2 cellular contexts compared by ENCODE assay signal in the genomic region with DNA sequence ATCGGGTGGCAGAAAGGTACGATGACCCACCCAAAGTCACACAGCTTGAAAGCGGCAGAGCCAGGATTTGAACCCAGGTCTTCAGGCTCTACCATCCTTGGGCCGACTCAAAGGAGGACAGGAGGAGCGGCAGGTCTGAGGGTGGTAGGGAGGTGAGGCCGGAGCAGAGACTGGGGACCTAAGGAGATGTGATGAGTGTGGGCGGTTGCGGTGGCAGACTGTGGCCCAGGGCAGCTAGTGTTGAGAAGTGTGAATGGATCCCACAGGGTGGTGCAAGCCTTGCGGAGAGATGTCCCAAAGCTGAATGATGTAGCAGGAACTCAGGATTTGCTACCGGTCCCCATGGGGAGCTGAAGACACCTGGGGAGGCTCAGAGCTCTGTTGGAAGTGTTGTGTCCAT.
TF ChIP-seq lines count a peak whose summit lies in the region.

No MANE protein-coding gene starts in this region.

TF ChIP-seq in WTC11, 78 proteins besides CTCF, POLR2A, EP300 and RAD21 (continued from another document):
- TF ChIP-seq NFATC4 (CRISPR knock-in tag; IDR thresholded peaks at IDR 0.05): no peak
- TF ChIP-seq JUN (CRISPR knock-in tag; IDR thresholded peaks at IDR 0.05): no peak
- no peak for TF ChIP-seq MXD4 (CRISPR knock-in tag; IDR thresholded peaks at IDR 0.05; ENCODE audit: borderline replicate concordance)
- TF ChIP-seq SOX15 (CRISPR knock-in tag; IDR thresholded peaks at IDR 0.05): no peak
- TF ChIP-seq, protein P1, sequence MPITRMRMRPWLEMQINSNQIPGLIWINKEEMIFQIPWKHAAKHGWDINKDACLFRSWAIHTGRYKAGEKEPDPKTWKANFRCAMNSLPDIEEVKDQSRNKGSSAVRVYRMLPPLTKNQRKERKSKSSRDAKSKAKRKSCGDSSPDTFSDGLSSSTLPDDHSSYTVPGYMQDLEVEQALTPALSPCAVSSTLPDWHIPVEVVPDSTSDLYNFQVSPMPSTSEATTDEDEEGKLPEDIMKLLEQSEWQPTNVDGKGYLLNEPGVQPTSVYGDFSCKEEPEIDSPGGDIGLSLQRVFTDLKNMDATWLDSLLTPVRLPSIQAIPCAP (CRISPR knock-in tag; IDR thresholded peaks at IDR 0.05): no peak
- no peak for TF ChIP-seq SMAD3 (CRISPR knock-in tag; IDR thresholded peaks at IDR 0.05; ENCODE audit: borderline replicate concordance)
- TF ChIP-seq ZNF317 (CRISPR knock-in tag; IDR thresholded peaks at IDR 0.05; ENCODE audit: borderline replicate concordance, low read depth): no peak
- TF ChIP-seq, protein P2, sequence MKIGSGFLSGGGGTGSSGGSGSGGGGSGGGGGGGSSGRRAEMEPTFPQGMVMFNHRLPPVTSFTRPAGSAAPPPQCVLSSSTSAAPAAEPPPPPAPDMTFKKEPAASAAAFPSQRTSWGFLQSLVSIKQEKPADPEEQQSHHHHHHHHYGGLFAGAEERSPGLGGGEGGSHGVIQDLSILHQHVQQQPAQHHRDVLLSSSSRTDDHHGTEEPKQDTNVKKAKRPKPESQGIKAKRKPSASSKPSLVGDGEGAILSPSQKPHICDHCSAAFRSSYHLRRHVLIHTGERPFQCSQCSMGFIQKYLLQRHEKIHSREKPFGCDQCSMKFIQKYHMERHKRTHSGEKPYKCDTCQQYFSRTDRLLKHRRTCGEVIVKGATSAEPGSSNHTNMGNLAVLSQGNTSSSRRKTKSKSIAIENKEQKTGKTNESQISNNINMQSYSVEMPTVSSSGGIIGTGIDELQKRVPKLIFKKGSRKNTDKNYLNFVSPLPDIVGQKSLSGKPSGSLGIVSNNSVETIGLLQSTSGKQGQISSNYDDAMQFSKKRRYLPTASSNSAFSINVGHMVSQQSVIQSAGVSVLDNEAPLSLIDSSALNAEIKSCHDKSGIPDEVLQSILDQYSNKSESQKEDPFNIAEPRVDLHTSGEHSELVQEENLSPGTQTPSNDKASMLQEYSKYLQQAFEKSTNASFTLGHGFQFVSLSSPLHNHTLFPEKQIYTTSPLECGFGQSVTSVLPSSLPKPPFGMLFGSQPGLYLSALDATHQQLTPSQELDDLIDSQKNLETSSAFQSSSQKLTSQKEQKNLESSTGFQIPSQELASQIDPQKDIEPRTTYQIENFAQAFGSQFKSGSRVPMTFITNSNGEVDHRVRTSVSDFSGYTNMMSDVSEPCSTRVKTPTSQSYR (CRISPR knock-in tag; IDR thresholded peaks at IDR 0.05): no peak
- TF ChIP-seq, protein P3, sequence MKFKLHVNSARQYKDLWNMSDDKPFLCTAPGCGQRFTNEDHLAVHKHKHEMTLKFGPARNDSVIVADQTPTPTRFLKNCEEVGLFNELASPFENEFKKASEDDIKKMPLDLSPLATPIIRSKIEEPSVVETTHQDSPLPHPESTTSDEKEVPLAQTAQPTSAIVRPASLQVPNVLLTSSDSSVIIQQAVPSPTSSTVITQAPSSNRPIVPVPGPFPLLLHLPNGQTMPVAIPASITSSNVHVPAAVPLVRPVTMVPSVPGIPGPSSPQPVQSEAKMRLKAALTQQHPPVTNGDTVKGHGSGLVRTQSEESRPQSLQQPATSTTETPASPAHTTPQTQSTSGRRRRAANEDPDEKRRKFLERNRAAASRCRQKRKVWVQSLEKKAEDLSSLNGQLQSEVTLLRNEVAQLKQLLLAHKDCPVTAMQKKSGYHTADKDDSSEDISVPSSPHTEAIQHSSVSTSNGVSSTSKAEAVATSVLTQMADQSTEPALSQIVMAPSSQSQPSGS (CRISPR knock-in tag; IDR thresholded peaks at IDR 0.05; ENCODE audit: borderline replicate concordance, low read depth): no peak
- TF ChIP-seq, protein P4, sequence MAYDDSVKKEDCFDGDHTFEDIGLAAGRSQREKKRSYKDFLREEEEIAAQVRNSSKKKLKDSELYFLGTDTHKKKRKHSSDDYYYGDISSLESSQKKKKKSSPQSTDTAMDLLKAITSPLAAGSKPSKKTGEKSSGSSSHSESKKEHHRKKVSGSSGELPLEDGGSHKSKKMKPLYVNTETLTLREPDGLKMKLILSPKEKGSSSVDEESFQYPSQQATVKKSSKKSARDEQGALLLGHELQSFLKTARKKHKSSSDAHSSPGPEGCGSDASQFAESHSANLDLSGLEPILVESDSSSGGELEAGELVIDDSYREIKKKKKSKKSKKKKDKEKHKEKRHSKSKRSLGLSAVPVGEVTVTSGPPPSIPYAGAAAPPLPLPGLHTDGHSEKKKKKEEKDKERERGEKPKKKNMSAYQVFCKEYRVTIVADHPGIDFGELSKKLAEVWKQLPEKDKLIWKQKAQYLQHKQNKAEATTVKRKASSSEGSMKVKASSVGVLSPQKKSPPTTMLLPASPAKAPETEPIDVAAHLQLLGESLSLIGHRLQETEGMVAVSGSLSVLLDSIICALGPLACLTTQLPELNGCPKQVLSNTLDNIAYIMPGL (CRISPR knock-in tag; IDR thresholded peaks at IDR 0.05): no peak
- TF ChIP-seq, protein P5, sequence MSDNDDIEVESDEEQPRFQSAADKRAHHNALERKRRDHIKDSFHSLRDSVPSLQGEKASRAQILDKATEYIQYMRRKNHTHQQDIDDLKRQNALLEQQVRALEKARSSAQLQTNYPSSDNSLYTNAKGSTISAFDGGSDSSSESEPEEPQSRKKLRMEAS (CRISPR knock-in tag; IDR thresholded peaks at IDR 0.05): no peak
- TF ChIP-seq ZNF396 (CRISPR knock-in tag; IDR thresholded peaks at IDR 0.05; ENCODE audit: borderline replicate concordance): no peak
- TF ChIP-seq MYBL2 (CRISPR knock-in tag; IDR thresholded peaks at IDR 0.05): no peak
- no peak for TF ChIP-seq ZNF121 (CRISPR knock-in tag; IDR thresholded peaks at IDR 0.05)
- TF ChIP-seq GABPB1 (CRISPR knock-in tag; IDR thresholded peaks at IDR 0.05): no peak
- TF ChIP-seq ZNF263 (CRISPR knock-in tag; IDR thresholded peaks at IDR 0.05; ENCODE audit: low read depth): no peak
- TF ChIP-seq ESRRA (CRISPR knock-in tag; IDR thresholded peaks at IDR 0.05; ENCODE audit: borderline replicate concordance): no peak
- no peak for TF ChIP-seq FOXK1 (CRISPR knock-in tag; IDR thresholded peaks at IDR 0.05)
TF ChIP-seq in WTC11: peak in this region for 0.

TF ChIP-seq in H1, 55 proteins besides CTCF, POLR2A, EP300 and RAD21 (continued from another document):
- TF ChIP-seq TEAD4 (IDR thresholded peaks at IDR 0.05; ENCODE audit: low read depth, low read length) (no peak), SIX5 (IDR thresholded peaks at IDR 0.05; ENCODE audit: low read depth, low read length) (no peak), RNF2 (IDR thresholded peaks at IDR 0.05; ENCODE audit: borderline replicate concordance, low read depth, low read length, missing control alignments, poor library complexity, severe bottlenecking) (no peak), CHD1 (IDR thresholded peaks at IDR 0.05; ENCODE audit: low read depth, low read length) (no peak), KDM1A (IDR thresholded peaks at IDR 0.05; ENCODE audit: borderline replicate concordance, low read length) (no peak), CHD2 (IDR thresholded peaks at IDR 0.05; ENCODE audit: low read length) (no peak), TAF1 (IDR thresholded peaks at IDR 0.05; ENCODE audit: low read depth, low read length) (no peak)
- TF ChIP-seq, protein P3 (IDR thresholded peaks at IDR 0.05; ENCODE audit: low read length): no peak
